Comparison of ENCODE assay signal across 11 cellular contexts in the genomic region with DNA sequence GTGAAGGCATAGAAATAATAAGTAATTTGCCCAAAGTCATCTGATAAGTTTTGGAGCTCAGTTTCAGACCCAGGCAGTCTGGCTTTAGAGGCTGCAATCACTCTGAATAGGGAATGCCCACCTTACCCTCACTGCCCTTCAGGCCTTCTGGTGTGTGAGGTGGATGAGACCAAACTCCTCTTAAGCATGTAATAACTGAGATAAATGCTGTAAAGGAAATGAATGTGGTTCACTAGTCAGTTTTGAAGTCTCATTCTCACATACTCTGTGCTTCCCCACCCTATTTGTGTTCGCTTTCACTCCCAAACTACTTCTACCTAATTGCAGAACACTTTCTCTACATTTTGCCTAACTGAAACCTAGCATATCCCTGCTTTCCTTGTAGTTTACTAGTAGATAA.
DNase-seq lines count a peak whose midpoint lies in the region; ATAC-seq, FAIRE-seq and TF ChIP-seq lines count a peak whose summit lies in the region.
"Had no signal": no experiment of that assay in that cellular context is flagged by ENCODE, and none has a peak within 500 bp of the region (broad histone marks: within the 10 kb centered on the region; RNA-seq: fewer than 3 reads in every experiment).

No MANE protein-coding gene starts in this region.

- H3K4ac ChIP-seq in mesenchymal stem cell (ENCODE audit: low read depth in 1 of 2, low read length in 2 of 2), result no peak overlapping the region

- H4K91ac ChIP-seq in mesenchymal stem cell (ENCODE audit: low read length), result no peak overlapping the region

- no peaks in the 10 kb centered on the region for H3K9me3 ChIP-seq in mesenchymal stem cell (ENCODE audit: control insufficient read depth, low read length)
- H3K9me3 ChIP-seq in pancreas, result no peaks in the 10 kb centered on the region

- no peak overlapping the region for H3K9ac ChIP-seq in mesenchymal stem cell (ENCODE audit: low read length)

- no peaks in the 10 kb centered on the region for H3K36me3 ChIP-seq in mesenchymal stem cell (ENCODE audit: control insufficient read depth in 1 of 2, insufficient read depth in 2 of 2, low read depth in 1 of 2, low read length in 2 of 2)
- no peaks in the 10 kb centered on the region for H3K36me3 ChIP-seq in pancreas

- no peak overlapping the region for H3K18ac ChIP-seq in mesenchymal stem cell (ENCODE audit: low read depth in 1 of 2, low read length in 2 of 2)

- no peak overlapping the region for H3K14ac ChIP-seq in mesenchymal stem cell (ENCODE audit: low read length in 2 of 2)

- no peak for TF ChIP-seq CTCF in pancreas (IDR thresholded peaks at IDR 0.05)

- H3K4me1 ChIP-seq in mesenchymal stem cell (ENCODE audit: control insufficient read depth, insufficient read depth, low read depth, low read length) (no peaks in the 10 kb centered on the region), pancreas (peaks cover 0 to 11% (median 9%) of the 10 kb centered on the region in 3 donors)

- H4K8ac ChIP-seq in mesenchymal stem cell (ENCODE audit: low read length), result no peak overlapping the region

- TF ChIP-seq POLR2A in GM12892 (IDR thresholded peaks at IDR 0.05; ENCODE audit: low read depth, low read length), result no peak

- no peak overlapping the region for H2AK5ac ChIP-seq in mesenchymal stem cell (ENCODE audit: low read length, severe bottlenecking)

- H2AFZ ChIP-seq in mesenchymal stem cell (ENCODE audit: low read depth, low read length), result no peak overlapping the region

- no CpG with 5 or more reads among the region's 1 CpG for WGBS in mesenchymal stem cell
- 95 to 96% methylated on average over 1 of the region's 1 CpG for WGBS in pancreas, 2 donors

- H2BK15ac ChIP-seq in mesenchymal stem cell (ENCODE audit: low read depth, poor library complexity, severe bottlenecking), result no peak overlapping the region

- no peak overlapping the region for H3K23ac ChIP-seq in mesenchymal stem cell (ENCODE audit: low read length in 2 of 2)

- no peak overlapping the region for H3K4me3 ChIP-seq in mesenchymal stem cell (ENCODE audit: insufficient read depth in 1 of 2, low read depth in 1 of 2, low read length in 2 of 2)
- no peak overlapping the region for H3K4me3 ChIP-seq in pancreas

- intact Hi-C loops in pancreas (cut with DNase I) (no loop called here), Right ventricle myocardium superior (cut with DNase I) (no loop called here)

- peaks cover 2% of the 10 kb centered on the region for H3K79me1 ChIP-seq in mesenchymal stem cell (replicated peaks; ENCODE audit: low read length, poor library complexity, severe bottlenecking)

- DNase-seq in GM12892 (ENCODE audit: insufficient read length) (no peak), mesenchymal stem cell (no peak), epidermal melanocyte (ENCODE audit: insufficient read length, low spot score) (no peak), pancreas (no peak), Right ventricle myocardium superior (no peak)
- DNase-seq: activated CD4-positive, alpha-beta memory T cell treated with anti-CD3 and anti-CD28 coated beads, Interleukin-2, amount 10 ng/mL, durations not matched to agents 7 days and 5 days; NCI-H774 had no signal

- H3K27ac ChIP-seq in mesenchymal stem cell (ENCODE audit: low read length, poor library complexity, severe bottlenecking), result no peak overlapping the region
- no peak overlapping the region for H3K27ac ChIP-seq in pancreas

- H2BK120ac ChIP-seq in mesenchymal stem cell (ENCODE audit: low read depth, low read length), result no peak overlapping the region

- peak; percentile 21 for FAIRE-seq in GM12892 (lab: Jason Lieb, UNC)
- FAIRE-seq in pancreas (lab: Jason Lieb, UNC), result no peak
- FAIRE-seq: endometrium had no signal

- H3K4me2 ChIP-seq in mesenchymal stem cell (ENCODE audit: low read length, poor library complexity, severe bottlenecking), result no peak overlapping the region

- no peak overlapping the region for H2BK5ac ChIP-seq in mesenchymal stem cell (ENCODE audit: low read depth, low read length, poor library complexity, severe bottlenecking)

- ATAC-seq in GM19372 (IDR thresholded peaks at IDR 0.05; ENCODE audit: low read depth, unreplicated experiment), result peak; percentile 83
- peak; percentile 97 for ATAC-seq in HG02759 (IDR thresholded peaks at IDR 0.05; ENCODE audit: unreplicated experiment)
- peak; percentile 98 for ATAC-seq in HG03460 (IDR thresholded peaks at IDR 0.05; ENCODE audit: unreplicated experiment)
- ATAC-seq in pancreas, result no peak
- no peak for ATAC-seq in Right ventricle myocardium superior (ENCODE audit: poor library complexity)

- H2BK12ac ChIP-seq in mesenchymal stem cell (ENCODE audit: low read length in 2 of 2), result no peak overlapping the region

- H3K27me3 ChIP-seq in mesenchymal stem cell (ENCODE audit: control insufficient read depth in 1 of 2, insufficient read depth in 1 of 2, low read length in 2 of 2) (no peaks in the 10 kb centered on the region), pancreas (no peaks in the 10 kb centered on the region)

Comparison
In these comparisons a context has a peak if more than half of its experiments do, and no peak if none do; other contexts are left out.
1. ATAC-seq: peak in GM19372 (single experiment), HG02759 (single experiment) and HG03460 (single experiment); none in pancreas (0 of 4) and Right ventricle myocardium superior (single experiment).